In the genomic region with DNA sequence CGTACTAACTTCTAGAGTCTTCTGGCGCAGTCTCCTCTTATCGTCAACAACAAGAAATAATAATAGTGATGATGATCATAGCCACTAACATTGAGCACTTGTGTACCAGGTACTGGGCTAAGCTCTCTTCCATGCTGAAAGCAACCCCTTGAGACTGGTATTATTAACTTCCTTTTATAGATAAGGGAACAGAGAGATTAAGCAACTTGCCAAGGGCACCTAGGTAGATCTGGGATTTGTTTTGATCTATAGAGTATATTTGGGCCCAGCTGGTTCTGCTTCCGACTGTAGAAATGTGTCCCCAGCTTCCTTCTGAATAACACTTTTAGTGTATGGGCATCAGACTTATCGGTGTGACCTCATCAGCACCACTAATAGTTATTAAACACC, we compare ENCODE assay signal across 9 cellular contexts. TPM values are rescaled to one million over a fixed set of nuclear protein-coding genes. Genes with fewer than 3 reads are reported as not detected.
DNase-seq lines count a peak whose midpoint lies in the region; ATAC-seq, FAIRE-seq and TF ChIP-seq lines count a peak whose summit lies in the region.
"Had no signal": no experiment of that assay in that cellular context is flagged by ENCODE, and none has a peak within 500 bp of the region (broad histone marks: within the 10 kb centered on the region; RNA-seq: fewer than 3 reads in every experiment).

No MANE protein-coding gene starts in this region.

- no peaks in the 10 kb centered on the region for H3K27me3 ChIP-seq in CD8-positive, alpha-beta memory T cell (ENCODE audit: insufficient read depth, low read length, poor library complexity, severe bottlenecking)
- H3K27me3 ChIP-seq in OCI-LY3 (ENCODE audit: low read depth, low read length) = no peaks in the 10 kb centered on the region
- no peaks in the 10 kb centered on the region for H3K27me3 ChIP-seq in rectal smooth muscle tissue (ENCODE audit: control insufficient read depth, insufficient read depth, low read length)

- H3K4me2 ChIP-seq in OCI-LY3 (ENCODE audit: low read length) = peak overlapping the region; percentile 89

- no peak for DNase-seq in CD8-positive, alpha-beta memory T cell
- no peak for DNase-seq in epithelial cell of prostate (ENCODE audit: low read depth, low spot score)
- DNase-seq in NCI-H748 treated with DMSO at 0.1 percent for 48 hours (lab: John Stamatoyannopoulos, UW) = no peak
- no peak for DNase-seq in GM12891 (ENCODE audit: insufficient read length, low spot score)
- DNase-seq in NCI-H2081 (lab: John Stamatoyannopoulos, UW) = no peak
- DNase-seq: mucosa of descending colon had no signal

- no peaks in the 10 kb centered on the region for H3K9me3 ChIP-seq in CD8-positive, alpha-beta memory T cell (ENCODE audit: low read length)
- H3K9me3 ChIP-seq in OCI-LY3 (ENCODE audit: insufficient read depth, low read length) = no peaks in the 10 kb centered on the region
- H3K9me3 ChIP-seq: mucosa of descending colon had no signal

- no peak for TF ChIP-seq CTCF in OCI-LY3 (IDR thresholded peaks at IDR 0.05; ENCODE audit: low read depth, low read length)

- H3K27ac ChIP-seq in CD8-positive, alpha-beta memory T cell (ENCODE audit: low read depth, low read length) = no peak overlapping the region
- H3K27ac ChIP-seq in OCI-LY3 (ENCODE audit: low read length) (no peak overlapping the region), epithelial cell of prostate (peak overlapping the region; percentile 81), rectal smooth muscle tissue (ENCODE audit: low read depth, low read length) (peak overlapping the region; percentile 92)

- POLR2A ChIA-PET in CD8-positive, alpha-beta memory T cell (lab: Charles Lee) = no interaction called here

- peaks cover 15% of the 10 kb centered on the region for H3K4me1 ChIP-seq in CD8-positive, alpha-beta memory T cell (ENCODE audit: insufficient read depth, low read length)
- H3K4me1 ChIP-seq in OCI-LY3 (ENCODE audit: low read length) (peaks cover 23% of the 10 kb centered on the region), rectal smooth muscle tissue (ENCODE audit: control insufficient read depth, insufficient read depth, low read length) (peaks cover 22% of the 10 kb centered on the region)

- no peaks in the 10 kb centered on the region for H3K79me2 ChIP-seq in OCI-LY3 (ENCODE audit: low read length)

- peaks cover 0 to 5% (median 0%) of the 10 kb centered on the region in 3 donors for H3K36me3 Mint-ChIP-seq in CD8-positive, alpha-beta memory T cell

- H4K20me1 ChIP-seq in OCI-LY3 (ENCODE audit: insufficient read depth, low read length) = no peaks in the 10 kb centered on the region

- peaks cover 21 to 26% (median 23%) of the 10 kb centered on the region in 3 donors for H3K4me1 Mint-ChIP-seq in CD8-positive, alpha-beta memory T cell

- CTCF ChIA-PET in CD8-positive, alpha-beta memory T cell (lab: Charles Lee) = interaction anchor here (3.5 to 12.2 kb wide), 3 partner anchors 11 to 84 kb away, joined by 20 to 201 read pairs (median 89); no protein-coding TSS in a partner anchor

- no peaks in the 10 kb centered on the region for H3K36me3 ChIP-seq in CD8-positive, alpha-beta memory T cell (ENCODE audit: insufficient read depth, low read length)
- no peaks in the 10 kb centered on the region for H3K36me3 ChIP-seq in OCI-LY3 (replicated peaks; ENCODE audit: low read depth, low read length)
- no peaks in the 10 kb centered on the region for H3K36me3 ChIP-seq in rectal smooth muscle tissue (ENCODE audit: control insufficient read depth, insufficient read depth, low read length)

- H3K27me3 Mint-ChIP-seq in CD8-positive, alpha-beta memory T cell = peaks cover 12 to 14% of the 10 kb centered on the region in 2 donors

- H2AFZ ChIP-seq in OCI-LY3 (ENCODE audit: low read depth, low read length) = no peak overlapping the region

- H3K9ac ChIP-seq in OCI-LY3 (ENCODE audit: low read length) = peak overlapping the region; percentile 79
- H3K9ac ChIP-seq in rectal smooth muscle tissue (ENCODE audit: low read length) = no peak overlapping the region

- H3K4me3 Mint-ChIP-seq in CD8-positive, alpha-beta memory T cell = peak overlapping the region; percentile 8 to 93 (median 86)

- peaks cover 0 to 2% (median 0%) of the 10 kb centered on the region in 5 donors for H3K9me3 Mint-ChIP-seq in CD8-positive, alpha-beta memory T cell

- ATAC-seq in HG03095 (IDR thresholded peaks at IDR 0.05; ENCODE audit: unreplicated experiment) = no peak
- ATAC-seq: mucosa of descending colon had no signal

- H3K4me3 ChIP-seq in CD8-positive, alpha-beta memory T cell (ENCODE audit: low read length) = no peak overlapping the region
- peak overlapping the region; percentile 94 for H3K4me3 ChIP-seq in OCI-LY3 (ENCODE audit: low read length)
- peak overlapping the region; percentile 80 for H3K4me3 ChIP-seq in rectal smooth muscle tissue (ENCODE audit: low read length)

- peak overlapping the region in 6 of 8 donors; percentile 63 to 93 (median 87) for H3K27ac Mint-ChIP-seq in CD8-positive, alpha-beta memory T cell

- no peak for TF ChIP-seq POLR2A in GM12891 (IDR thresholded peaks at IDR 0.05; ENCODE audit: low read depth, low read length)

- no peak for FAIRE-seq in GM12891 (lab: Jason Lieb, UNC)

TF ChIP-seq in GM12891, 5 proteins besides CTCF, POLR2A, EP300 and RAD21:
- TF ChIP-seq POU2F2 (IDR thresholded peaks at IDR 0.05; ENCODE audit: low read depth, low read length) (no peak), TAF1 (IDR thresholded peaks at IDR 0.05; ENCODE audit: low read depth, low read length) (no peak), SPI1 (IDR thresholded peaks at IDR 0.05; ENCODE audit: low read depth, low read length) (no peak), PAX5 (IDR thresholded peaks at IDR 0.05; ENCODE audit: insufficient read depth, low read length, severe bottlenecking) (no peak), POLR2AphosphoS5 (IDR thresholded peaks at IDR 0.05; ENCODE audit: low read depth, low read length) (no peak)

RNA-seq across cellular contexts. Expression of a gene that starts 1.1 kb away (rescaled TPM):
- total RNA-seq in CD8-positive, alpha-beta memory T cell = 1 to 10 TPM; 7.0 to 8.2 TPM
- 1.3 TPM for polyA plus RNA-seq in CD8-positive, alpha-beta memory T cell
- 1.5 TPM for polyA plus RNA-seq in GM12891 (2012; ENCODE audit: low read depth, missing spikeins)

RNA-seq across cellular contexts. Expression of a gene that starts 1.3 kb away (rescaled TPM):
- total RNA-seq in CD8-positive, alpha-beta memory T cell = not detected
- polyA plus RNA-seq in CD8-positive, alpha-beta memory T cell = not detected
- not detected for polyA plus RNA-seq in GM12891 (2012; ENCODE audit: low read depth, missing spikeins)

RNA-seq across cellular contexts. Expression of a gene that starts 29.5 kb away (rescaled TPM):
- under 1 TPM; 0.16 to 0.39 TPM for total RNA-seq in CD8-positive, alpha-beta memory T cell
- 0.40 TPM for polyA plus RNA-seq in CD8-positive, alpha-beta memory T cell
- polyA plus RNA-seq in GM12891 (2012; ENCODE audit: low read depth, missing spikeins) = 0.05 TPM

RNA-seq across cellular contexts. Expression of a gene that starts 42.0 kb away (rescaled TPM):
- total RNA-seq in CD8-positive, alpha-beta memory T cell = not detected
- polyA plus RNA-seq in CD8-positive, alpha-beta memory T cell = not detected
- polyA plus RNA-seq in GM12891 (2012; ENCODE audit: low read depth, missing spikeins) = not detected
- total RNA-seq: mucosa of descending colon had no signal

RNA-seq across cellular contexts. Expression of a gene that starts 56.3 kb away (rescaled TPM):
- not detected for total RNA-seq in CD8-positive, alpha-beta memory T cell
- polyA plus RNA-seq in CD8-positive, alpha-beta memory T cell = not detected
- polyA plus RNA-seq in GM12891 (2012; ENCODE audit: low read depth, missing spikeins) = not detected
- total RNA-seq: mucosa of descending colon had no signal

Comparison
In these comparisons a context has a peak if more than half of its experiments do, and no peak if none do; other contexts are left out.
1. H3K27ac ChIP-seq: peak in epithelial cell of prostate (single experiment) and rectal smooth muscle tissue (single experiment); none in CD8-positive, alpha-beta memory T cell (single experiment) and OCI-LY3 (single experiment).